1 cellular context compared by ENCODE assay signal in genomic region chr15:96316953-96317629, GRCh38.
TF ChIP-seq lines count a peak whose summit lies in the region.

No MANE protein-coding gene starts in this region.

TF ChIP-seq in SK-N-SH, 30 proteins besides CTCF, POLR2A, EP300 and RAD21 (continued from another document):
- no peak for TF ChIP-seq REST (IDR thresholded peaks at IDR 0.05; ENCODE audit: low read depth, low read length)
- TF ChIP-seq SIN3A (IDR thresholded peaks at IDR 0.05; ENCODE audit: borderline replicate concordance, low read depth, low read length), result no peak
TF ChIP-seq in SK-N-SH: peak in this region for 0.
